8 cellular contexts compared by ENCODE assay signal in the genomic region with DNA sequence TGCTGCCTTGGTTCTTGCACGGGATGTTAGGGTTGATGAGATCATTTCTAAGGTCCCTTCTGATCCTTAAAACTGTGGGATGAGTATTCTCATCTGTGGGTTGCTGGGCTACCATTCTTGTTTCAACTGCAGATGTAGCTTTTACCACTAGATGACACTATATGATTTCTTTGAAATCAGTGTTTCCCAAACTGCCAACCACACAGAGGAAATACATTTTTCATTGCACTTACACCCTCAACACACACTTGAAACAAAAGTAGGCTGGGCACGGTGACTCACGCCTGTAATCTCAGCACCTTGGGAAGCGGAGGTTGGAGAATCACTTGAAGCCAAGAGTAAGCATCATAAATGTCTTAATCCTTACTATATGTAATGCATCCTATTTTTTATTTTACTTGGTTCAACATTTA. TPM values are rescaled to one million over a fixed set of nuclear protein-coding genes. Genes with fewer than 3 reads are reported as not detected.
DNase-seq lines count a peak whose midpoint lies in the region; ATAC-seq and TF ChIP-seq lines count a peak whose summit lies in the region.

No MANE protein-coding gene starts in this region.

- ATAC-seq in PC-3 (peak; percentile 97), left lobe of liver (peak; percentile 83), GM21526 (IDR thresholded peaks at IDR 0.05; ENCODE audit: low FRiP score, unreplicated experiment) (no peak)

- H3K4me2 ChIP-seq in PC-3 (ENCODE audit: low read length) = peak overlapping the region; percentile 35; the same call in 1 of the 2 replicates

- WGBS in thyroid gland, 2 donors = 33 to 60% methylated on average over 4 of the region's 4 CpGs

- in situ Hi-C loops in astrocyte of the spinal cord (cut with HindIII; ENCODE audit: low sequenced_read_pairs) = no loop called here

- H3K4me3 ChIP-seq in AG04450 (ENCODE audit: low read depth, low read length) (no peak overlapping the region), GM12875 (ENCODE audit: low read depth, low read length) (no peak overlapping the region), PC-3 (ENCODE audit: low read length) (no peak overlapping the region), astrocyte of the spinal cord (ENCODE audit: low read depth, low read length) (no peak overlapping the region), thyroid gland (replicated peaks in 1 of 3) (no peak overlapping the region)

- H3K4me1 ChIP-seq in PC-3 (ENCODE audit: insufficient read depth, low read length) (peaks cover 16% of the 10 kb centered on the region), thyroid gland (no peaks in the 10 kb centered on the region)

- H3K9me2 ChIP-seq in PC-3 (replicated peaks; ENCODE audit: low read length) = no peaks in the 10 kb centered on the region

- BruUV-seq in PC-3 (replicated peaks; lab: Mats Ljungman, UMichigan) = no TSS peak

- peaks cover 11% of the 10 kb centered on the region; the same call in 1 of the 2 replicates for H4K20me1 ChIP-seq in PC-3 (ENCODE audit: low read length)

- peaks cover 32% of the 10 kb centered on the region for H3K79me2 ChIP-seq in PC-3 (ENCODE audit: low read length)

- H3F3A ChIP-seq in PC-3 (ENCODE audit: low read length, unreplicated experiment) = no peaks in the 10 kb centered on the region

- TF ChIP-seq CTCF in AG04450 (IDR thresholded peaks at IDR 0.05; ENCODE audit: low read depth, low read length) = peak; percentile 83
- TF ChIP-seq CTCF in GM12875 (IDR thresholded peaks at IDR 0.05; ENCODE audit: borderline replicate concordance, insufficient read depth, low read depth, low read length) = peak; percentile 57; the same call in 1 of the 2 replicates
- peak; percentile 75 for TF ChIP-seq CTCF in PC-3 (conservative IDR thresholded peaks at IDR 0.05; ENCODE audit: low read depth, low read length)
- TF ChIP-seq CTCF in astrocyte of the spinal cord (IDR thresholded peaks at IDR 0.05; ENCODE audit: low read depth, low read length) = peak; percentile 82
- peak in 4 of 6 experiments; percentile 15 to 52 (median 41) for TF ChIP-seq CTCF in thyroid gland (IDR thresholded peaks at IDR 0.05)

- no peak overlapping the region for H3K9ac ChIP-seq in PC-3 (ENCODE audit: low read length)

- DNase-seq in AG04450 (ENCODE audit: low read depth, low spot score) = peak; percentile 54
- peak; percentile 82 for DNase-seq in PC-3
- DNase-seq in astrocyte of the spinal cord (ENCODE audit: low read depth, low spot score) = peak; percentile 86
- no peak for DNase-seq in left lobe of liver (ENCODE audit: low spot score)
- DNase-seq in thyroid gland = no peak
- DNase-seq in posterior vena cava (ENCODE audit: low spot score) = no peak

- no peak for TF ChIP-seq POLR2A in thyroid gland (IDR thresholded peaks at IDR 0.05)

- no peak overlapping the region for H2AFZ ChIP-seq in PC-3 (ENCODE audit: low read length)

- POLR2A ChIA-PET in AG04450 (lab: Yijun Ruan, JAX) (no interaction called here), PC-3 (lab: Charles Lee; ENCODE audit: unreplicated experiment) (no interaction called here)

- CTCF ChIA-PET in AG04450 (lab: Charles Lee) (interaction anchor here (0.6 to 2.0 kb wide), 11 partner anchors 9 to 591 kb away, joined by 3 to 37 read pairs (median 4); a partner anchor contains a TSS), PC-3 (lab: Charles Lee) (interaction anchor here (0.6 to 1.2 kb wide), 3 partner anchors 9 to 99 kb away, joined by 9 to 19 read pairs (median 14); no protein-coding TSS in a partner anchor)

- H3K27ac ChIP-seq in AG04450 (ENCODE audit: low read depth, low read length) (peak overlapping the region; percentile 81), PC-3 (ENCODE audit: low read length) (peak overlapping the region; percentile 33), thyroid gland (no peak overlapping the region)

- H3K27me3 ChIP-seq in AG04450 (ENCODE audit: control insufficient read depth, insufficient read depth, low read length) = no peaks in the 10 kb centered on the region
- no peaks in the 10 kb centered on the region for H3K27me3 ChIP-seq in PC-3 (ENCODE audit: low read length)
- no peaks in the 10 kb centered on the region for H3K27me3 ChIP-seq in thyroid gland

- H3K36me3 ChIP-seq in PC-3 (ENCODE audit: low read depth, low read length) = no peaks in the 10 kb centered on the region
- H3K36me3 ChIP-seq in thyroid gland = peaks cover 6 to 10% of the 10 kb centered on the region in 2 donors

- intact Hi-C loops in PC-3 (cut with micrococcal nuclease) = loop anchor here (1.0 to 5.0 kb wide), 3 partner anchors 8 to 100 kb away; no protein-coding TSS in a partner anchor
- intact Hi-C loops in thyroid gland (cut with DNase I) = loop anchor here (1.0 kb wide), 1 partner anchor 73 kb away; no protein-coding TSS in a partner anchor
- intact Hi-C loops in posterior vena cava (cut with DNase I) = loop anchor here in 1 of 2 donors (5.0 kb wide), 1 partner anchor 75 kb away; no protein-coding TSS in a partner anchor

- H3K9me3 ChIP-seq in AG04450 (ENCODE audit: control insufficient read depth, insufficient read depth, low read length) (no peaks in the 10 kb centered on the region), PC-3 (ENCODE audit: low read length) (no peaks in the 10 kb centered on the region), thyroid gland (no peaks in the 10 kb centered on the region)

RNA-seq across cellular contexts. Expression of a gene that starts 15.3 kb away (rescaled TPM):
- polyA plus RNA-seq in AG04450 (2011; rRNA removed) = 41.7 and 46.9 TPM in 2 replicates
- polyA minus RNA-seq in AG04450 (2011; rRNA and poly(A)+ RNA removed) = 46.0 and 46.7 TPM in 2 replicates
- total RNA-seq in PC-3 (2014; rRNA removed) (30.5 and 31.0 TPM in 2 replicates), left lobe of liver (7.0 TPM), thyroid gland (10 to 100 TPM; 26.8 to 42.6 (median 29.8) TPM), posterior vena cava (10 to 100 TPM; 23.2 to 26.5 TPM)

Comparison
In these comparisons a context has a peak if more than half of its experiments do, and no peak if none do; other contexts are left out.
1. DNase-seq: peak in AG04450 (single experiment), PC-3 (single experiment) and astrocyte of the spinal cord (single experiment); none in left lobe of liver (single experiment), thyroid gland (0 of 2) and posterior vena cava (single experiment).
2. H3K27ac ChIP-seq: peak in AG04450 (single experiment) and PC-3 (single experiment); none in thyroid gland (0 of 3).
3. Peak in every context shown above with its lines, with median percentiles within 50 percentile points of each other: CTCF ChIP-seq.